Comparison of ENCODE assay signal across 9 cellular contexts in the genomic region with DNA sequence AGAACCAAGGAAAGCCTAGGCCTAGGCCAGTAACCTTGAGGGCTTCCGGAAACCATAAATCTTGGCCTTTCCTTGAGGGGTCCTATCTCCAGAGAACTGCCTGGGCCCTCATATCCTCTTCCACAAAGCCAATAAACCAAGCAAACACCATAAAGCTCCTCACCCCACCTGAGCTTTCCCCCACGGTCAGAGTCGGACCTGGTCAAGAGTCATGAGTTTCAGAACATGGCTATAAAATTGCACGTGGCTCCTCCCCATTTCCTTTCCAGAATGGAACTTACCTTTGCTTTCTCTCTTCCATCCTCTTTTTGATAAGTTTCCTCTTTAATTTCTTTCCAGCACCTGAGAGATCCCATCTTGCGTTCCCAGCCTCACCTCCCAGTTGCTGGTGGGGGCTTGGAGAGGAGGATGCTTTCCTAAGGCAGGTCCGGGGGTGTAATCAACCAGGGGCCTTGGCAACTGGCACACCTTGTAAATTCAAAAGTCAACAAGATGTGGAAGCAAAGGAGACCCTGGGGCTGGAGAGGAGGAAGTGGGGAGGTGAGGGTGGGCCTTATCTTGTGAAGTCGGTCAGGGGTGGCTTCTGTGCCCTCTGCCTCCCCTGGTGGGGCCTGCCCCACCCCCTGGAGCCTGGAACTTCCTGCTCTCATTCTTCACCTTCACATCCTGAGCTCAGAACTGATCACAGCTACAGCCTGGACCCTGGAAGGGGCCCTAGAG.
"Had no signal": no experiment of that assay in that cellular context is flagged by ENCODE, and none has a peak within 500 bp of the region (broad histone marks: within the 10 kb centered on the region; RNA-seq: fewer than 3 reads in every experiment).

No MANE protein-coding gene starts in this region.

- H3K4me3 ChIP-seq: smooth muscle cell, thyroid gland, vagina had no signal

- ATAC-seq: activated T-helper 17 cell treated with anti-CD3 and anti-CD28 coated beads, Interleukin-2, amount 50 U/mL, for 72 hours; naive thymus-derived CD4-positive, alpha-beta T cell had no signal

- H3K9me3 ChIP-seq: thyroid gland, vagina had no signal

- H3K36me3 ChIP-seq: thyroid gland, vagina had no signal

- H3K27ac ChIP-seq: thyroid gland, vagina had no signal

- H3K4me2 ChIP-seq: smooth muscle cell had no signal

- H3K4me1 ChIP-seq: thyroid gland, vagina had no signal

- DNase-seq: activated CD4-positive, alpha-beta T cell treated with anti-CD3 and anti-CD28 coated beads, Interleukin-2, amount 50 U/mL, for 48 hours; activated naive CD4-positive, alpha-beta T cell treated with anti-CD3 and anti-CD28 coated beads, Interleukin-2, amount 50 U/mL, for 16 hours; naive thymus-derived CD4-positive, alpha-beta T cell; posterior cingulate gyrus; T-helper 1 cell had no signal

- H3K27me3 ChIP-seq: thyroid gland, vagina had no signal
